8 cellular contexts compared by ENCODE assay signal in the genomic region with DNA sequence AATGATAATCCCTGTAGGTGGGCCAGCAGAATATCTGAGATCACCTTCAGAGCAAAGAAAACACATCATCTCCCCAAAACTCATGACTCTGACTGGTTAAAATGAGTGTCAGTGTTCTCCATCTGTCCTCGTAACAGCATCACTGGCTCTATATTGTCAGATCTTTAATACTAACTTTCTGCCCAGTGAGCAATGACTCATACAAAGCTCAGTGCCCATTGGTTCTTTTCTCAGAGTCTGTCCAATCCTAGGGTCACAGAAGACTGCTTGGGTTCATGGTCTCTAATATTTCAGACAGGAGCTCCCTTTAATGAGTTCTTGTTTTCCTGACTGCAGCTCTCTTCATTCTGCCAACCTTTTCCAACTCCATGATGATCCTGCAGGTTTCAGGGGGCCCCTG. TPM values are rescaled to one million over a fixed set of nuclear protein-coding genes. Genes with fewer than 3 reads are reported as not detected.
DNase-seq lines count a peak whose midpoint lies in the region; ATAC-seq and TF ChIP-seq lines count a peak whose summit lies in the region.

No MANE protein-coding gene starts in this region.

- H3K4me2 ChIP-seq in DOHH2 (ENCODE audit: low read length): 0 out of 2 replicates have a peak overlapping the region, but pooled peaks have one; percentile 18
- no peak overlapping the region for H3K4me2 ChIP-seq in SU-DHL-6 (ENCODE audit: low read depth, low read length, poor library complexity, severe bottlenecking)

- H3K4me1 ChIP-seq in DOHH2 (ENCODE audit: control insufficient read depth, low read length) (peaks cover 35% of the 10 kb centered on the region), gastroesophageal sphincter (peaks cover 0 to 7% (median 4%) of the 10 kb centered on the region in 3 donors), sigmoid colon (peaks cover 0 to 6% (median 0%) of the 10 kb centered on the region in 4 donors)

- H2AFZ ChIP-seq in SU-DHL-6 (ENCODE audit: low read depth, low read length, severe bottlenecking): peak overlapping the region; percentile 1

- WGBS in gastroesophageal sphincter (ENCODE audit: low coverage in 1 of 2), 2 donors: 0 to 17% methylated on average over 1 of the region's 1 CpG
- 18 to 30% methylated on average over 1 of the region's 1 CpG for WGBS in sigmoid colon, 2 donors

- TF ChIP-seq CTCF in DOHH2 (IDR thresholded peaks at IDR 0.05; ENCODE audit: low read depth, low read length, poor library complexity, severe bottlenecking): no peak
- TF ChIP-seq CTCF in SU-DHL-6 (IDR thresholded peaks at IDR 0.05; ENCODE audit: insufficient read depth, low read length, poor library complexity, severe bottlenecking): no peak
- no peak for TF ChIP-seq CTCF in gastroesophageal sphincter (IDR thresholded peaks at IDR 0.05)
- TF ChIP-seq CTCF in sigmoid colon (IDR thresholded peaks at IDR 0.05): no peak
- TF ChIP-seq CTCF in progenitor cell of endocrine pancreas (IDR thresholded peaks at IDR 0.05; ENCODE audit: unreplicated experiment): no peak

- peaks cover 7% of the 10 kb centered on the region for H3K4me1 Mint-ChIP-seq in progenitor cell of endocrine pancreas (ENCODE audit: low read depth)

- no peak overlapping the region for H3K27ac ChIP-seq in DOHH2 (ENCODE audit: low read depth, low read length)
- no peak overlapping the region for H3K27ac ChIP-seq in SU-DHL-6 (ENCODE audit: low read depth, low read length)
- H3K27ac ChIP-seq in gastroesophageal sphincter: no peak overlapping the region
- no peak overlapping the region for H3K27ac ChIP-seq in sigmoid colon

- H3K9me2 ChIP-seq in DOHH2 (replicated peaks; ENCODE audit: control insufficient read depth, low read length): no peaks in the 10 kb centered on the region
- H3K9me2 ChIP-seq in SU-DHL-6 (replicated peaks; ENCODE audit: insufficient read depth, low read length): no peaks in the 10 kb centered on the region

- peaks cover 15% of the 10 kb centered on the region for H3K27me3 ChIP-seq in DOHH2 (ENCODE audit: control insufficient read depth, low read length)
- no peaks in the 10 kb centered on the region for H3K27me3 ChIP-seq in SU-DHL-6 (ENCODE audit: low read length)
- H3K27me3 ChIP-seq in gastroesophageal sphincter: peaks cover 76% of the 10 kb centered on the region
- H3K27me3 ChIP-seq in sigmoid colon: peaks cover 10 to 65% (median 13%) of the 10 kb centered on the region in 3 donors

- no peaks in the 10 kb centered on the region for H4K20me1 ChIP-seq in DOHH2 (ENCODE audit: control insufficient read depth, insufficient read depth, low read depth, low read length)
- H4K20me1 ChIP-seq in SU-DHL-6 (ENCODE audit: low read depth, low read length): no peaks in the 10 kb centered on the region

- intact Hi-C loops in sigmoid colon (cut with DNase I): no loop called here

- no peak for TF ChIP-seq POLR2A in gastroesophageal sphincter (IDR thresholded peaks at IDR 0.05)
- no peak for TF ChIP-seq POLR2A in sigmoid colon (IDR thresholded peaks at IDR 0.05)

- H3K36me3 ChIP-seq in DOHH2 (ENCODE audit: control insufficient read depth, low read length) (no peaks in the 10 kb centered on the region), SU-DHL-6 (ENCODE audit: low read length) (no peaks in the 10 kb centered on the region), gastroesophageal sphincter (no peaks in the 10 kb centered on the region), sigmoid colon (no peaks in the 10 kb centered on the region)

- H3K4me3 ChIP-seq in DOHH2 (ENCODE audit: low read length): no peak overlapping the region
- no peak overlapping the region for H3K4me3 ChIP-seq in SU-DHL-6 (ENCODE audit: insufficient read depth, low read length, poor library complexity, severe bottlenecking)
- H3K4me3 ChIP-seq in gastroesophageal sphincter: no peak overlapping the region
- H3K4me3 ChIP-seq in sigmoid colon: no peak overlapping the region

- peak; percentile 94 for ATAC-seq in GM19351 (IDR thresholded peaks at IDR 0.05; ENCODE audit: unreplicated experiment)
- peak; percentile 89 for ATAC-seq in HG03354 (IDR thresholded peaks at IDR 0.05; ENCODE audit: poor library complexity, severe bottlenecking, unreplicated experiment)
- peak; percentile 77 for ATAC-seq in gastroesophageal sphincter
- ATAC-seq in stimulated activated naive CD8-positive, alpha-beta T cell treated with anti-CD3 and anti-CD28 coated beads, Interleukin-15, Interleukin-2, amounts not matched to agents 100 U/mL and 50 U/mL, for 24 hours: peak; percentile 81

- H3K36me3 Mint-ChIP-seq in progenitor cell of endocrine pancreas (ENCODE audit: insufficient read depth): no peaks in the 10 kb centered on the region

- H3K79me2 ChIP-seq in DOHH2 (ENCODE audit: control insufficient read depth, low read length) (no peaks in the 10 kb centered on the region), SU-DHL-6 (ENCODE audit: insufficient read depth, low read length) (no peaks in the 10 kb centered on the region)

- H3F3A ChIP-seq in DOHH2 (ENCODE audit: control insufficient read depth, insufficient read depth) (peaks cover 5% of the 10 kb centered on the region; the same call in 1 of the 2 replicates), SU-DHL-6 (ENCODE audit: insufficient read depth) (no peaks in the 10 kb centered on the region)

- H3K9me3 ChIP-seq in DOHH2 (ENCODE audit: control insufficient read depth, insufficient read depth, low read length): no peaks in the 10 kb centered on the region
- no peaks in the 10 kb centered on the region for H3K9me3 ChIP-seq in SU-DHL-6 (ENCODE audit: insufficient read depth, low read length)
- H3K9me3 ChIP-seq in gastroesophageal sphincter: no peaks in the 10 kb centered on the region
- H3K9me3 ChIP-seq in sigmoid colon: no peaks in the 10 kb centered on the region

- H3K27ac Mint-ChIP-seq in progenitor cell of endocrine pancreas: no peak overlapping the region

- TF ChIP-seq EP300 in gastroesophageal sphincter (IDR thresholded peaks at IDR 0.05) (no peak), sigmoid colon (IDR thresholded peaks at IDR 0.05) (no peak)

- no peak overlapping the region for H3K4me3 Mint-ChIP-seq in progenitor cell of endocrine pancreas (ENCODE audit: low read depth)

- no peak for DNase-seq in stimulated activated naive CD8-positive, alpha-beta T cell treated with anti-CD3 and anti-CD28 coated beads, Interleukin-15, Interleukin-2, amounts not matched to agents 100 U/mL and 50 U/mL, for 24 hours
- no peak for DNase-seq in sigmoid colon
- DNase-seq in progenitor cell of endocrine pancreas (ENCODE audit: low spot score, unreplicated experiment): no peak

- peaks cover 72% of the 10 kb centered on the region for H3K27me3 Mint-ChIP-seq in progenitor cell of endocrine pancreas

- no peak overlapping the region for H3K9ac ChIP-seq in SU-DHL-6 (ENCODE audit: low read length)

- no peaks in the 10 kb centered on the region for H3K9me3 Mint-ChIP-seq in progenitor cell of endocrine pancreas (ENCODE audit: low read depth)

RNA-seq across cellular contexts. Expression of gene HLA-DPB1, which starts 36.4 kb away (rescaled TPM):
- 10 to 100 TPM; 32.1 to 86.3 (median 66.9) TPM for total RNA-seq in gastroesophageal sphincter
- 10 to 100 TPM; 39.2 to 62.4 (median 42.0) TPM for total RNA-seq in sigmoid colon
- 100 to 1,000 TPM in 2 of 3 donors, 10 to 100 TPM in 1; 90.7 to 359 (median 180) TPM for polyA plus RNA-seq in sigmoid colon
- total RNA-seq in progenitor cell of endocrine pancreas: 13.5 and 17.9 TPM in 2 replicates

RNA-seq across cellular contexts. Expression of gene HLA-DPA1, which starts 38.7 kb away (rescaled TPM):
- 100 to 1,000 TPM in 1 of 4 donors, 10 to 100 TPM in 3; 20.2 to 125 (median 45.4) TPM for total RNA-seq in gastroesophageal sphincter
- 10 to 100 TPM; 29.9 to 64.3 (median 46.2) TPM for total RNA-seq in sigmoid colon
- polyA plus RNA-seq in sigmoid colon: 100 to 1,000 TPM in 2 of 3 donors, 10 to 100 TPM in 1; 49.2 to 210 (median 197) TPM
- total RNA-seq in progenitor cell of endocrine pancreas: 0.89 and 1.8 TPM in 2 replicates
